ENCODE assay signal across 13 cellular contexts in genomic region chr2:105904938-105905337, GRCh38.
DNase-seq lines count a peak whose midpoint lies in the region; ATAC-seq, FAIRE-seq and TF ChIP-seq lines count a peak whose summit lies in the region.
"Had no signal": no experiment of that assay in that cellular context is flagged by ENCODE, and none has a peak within 500 bp of the region (broad histone marks: within the 10 kb centered on the region; RNA-seq: fewer than 3 reads in every experiment).

No MANE protein-coding gene starts in this region.

- no peaks in the 10 kb centered on the region for H3K27me3 Mint-ChIP-seq in natural killer cell treated with Interleukin-12 subunit alpha and Interleukin-12 subunit beta and Interleukin-15 and Interleukin-18, amount 100 ng/mL, for 72 hours

- DNase-seq in GM12892 (ENCODE audit: insufficient read length) (peak; percentile 36), GM19240 (ENCODE audit: insufficient read length, low spot score) (peak; percentile 35), NCI-H2227 (lab: John Stamatoyannopoulos, UW; ENCODE audit: unreplicated experiment) (no peak), kidney tubule cell (ENCODE audit: low spot score) (no peak)
- no peak for DNase-seq in natural killer cell treated with Interleukin-12 subunit alpha and Interleukin-12 subunit beta and Interleukin-15 and Interleukin-18, amount 100 ng/mL, for 72 hours (ENCODE audit: low spot score)
- no peak for DNase-seq in activated CD4-positive, alpha-beta T cell treated with anti-CD3 and anti-CD28 coated beads for 1 hour
- DNase-seq: activated CD4-positive, CD25-positive, alpha-beta regulatory T cell treated with anti-CD3 and anti-CD28 coated beads, Interleukin-2, amount 50 U/mL, for 72 hours; endodermal cell; hippocampal formation; NCI-H1694 had no signal

- no peak for TF ChIP-seq POLR2A in GM12892 (IDR thresholded peaks at IDR 0.05; ENCODE audit: low read depth, low read length)

- peak; percentile 76 for FAIRE-seq in GM12892 (lab: Jason Lieb, UNC)

- peaks cover 12% of the 10 kb centered on the region for H3K36me3 Mint-ChIP-seq in natural killer cell treated with Interleukin-12 subunit alpha and Interleukin-12 subunit beta and Interleukin-15 and Interleukin-18, amount 100 ng/mL, for 72 hours

- no peak overlapping the region for H3K4me3 Mint-ChIP-seq in natural killer cell treated with Interleukin-12 subunit alpha and Interleukin-12 subunit beta and Interleukin-15 and Interleukin-18, amount 100 ng/mL, for 72 hours
- H3K4me3 Mint-ChIP-seq: endodermal cell had no signal

- peak; percentile 85 for ATAC-seq in HG02642 (IDR thresholded peaks at IDR 0.05; ENCODE audit: poor library complexity, unreplicated experiment)
- ATAC-seq in HG03457 (IDR thresholded peaks at IDR 0.05; ENCODE audit: unreplicated experiment) = peak; percentile 85
- no peak for ATAC-seq in natural killer cell treated with Interleukin-12 subunit alpha and Interleukin-12 subunit beta and Interleukin-15 and Interleukin-18, amount 100 ng/mL, for 72 hours
- ATAC-seq: Panc1 had no signal

- peaks cover 2% of the 10 kb centered on the region for H3K9me3 Mint-ChIP-seq in natural killer cell treated with Interleukin-12 subunit alpha and Interleukin-12 subunit beta and Interleukin-15 and Interleukin-18, amount 100 ng/mL, for 72 hours
- H3K9me3 Mint-ChIP-seq: endodermal cell had no signal

- H3K27ac Mint-ChIP-seq in natural killer cell treated with Interleukin-12 subunit alpha and Interleukin-12 subunit beta and Interleukin-15 and Interleukin-18, amount 100 ng/mL, for 72 hours = no peak overlapping the region
- H3K27ac Mint-ChIP-seq: endodermal cell had no signal

- peaks cover 5 to 13% of the 10 kb centered on the region in 2 donors for H3K4me1 Mint-ChIP-seq in natural killer cell treated with Interleukin-12 subunit alpha and Interleukin-12 subunit beta and Interleukin-15 and Interleukin-18, amount 100 ng/mL, for 72 hours (ENCODE audit: low read depth in 2 of 2)

Comparison
In these comparisons a context has a peak if more than half of its experiments do, and no peak if none do; other contexts are left out.
1. DNase-seq: peak in GM12892 (single experiment) and GM19240 (single experiment); none in NCI-H2227 (single experiment), natural killer cell treated with Interleukin-12 subunit alpha and Interleukin-12 subunit beta and Interleukin-15 and Interleukin-18, amount 100 ng/mL, for 72 hours (single experiment), kidney tubule cell (single experiment) and activated CD4-positive, alpha-beta T cell treated with anti-CD3 and anti-CD28 coated beads for 1 hour (single experiment).
2. ATAC-seq: peak in HG02642 (single experiment) and HG03457 (single experiment); none in natural killer cell treated with Interleukin-12 subunit alpha and Interleukin-12 subunit beta and Interleukin-15 and Interleukin-18, amount 100 ng/mL, for 72 hours (0 of 2).